ENCODE assay signal across 1 cellular context in genomic region chr5:150801117-150801927, GRCh38.
TF ChIP-seq lines count a peak whose summit lies in the region.

No MANE protein-coding gene starts in this region.

TF ChIP-seq in HepG2, 621 proteins besides CTCF, POLR2A, EP300 and RAD21 (continued from another document and continues in another):
- TF ChIP-seq CSRNP2 (CRISPR knock-in tag; conservative IDR thresholded peaks at IDR 0.05; ENCODE audit: low read depth) (no peak), CHD2 (IDR thresholded peaks at IDR 0.05; ENCODE audit: low read depth, low read length) (no peak), ZNF264 (CRISPR knock-in tag; IDR thresholded peaks at IDR 0.05) (no peak), ZNF282 (IDR thresholded peaks at IDR 0.05; ENCODE audit: partially characterized antibody) (no peak), ZNF878 (CRISPR knock-in tag; IDR thresholded peaks at IDR 0.05) (0 out of 2 replicates have a peak, but pooled peaks have one; percentile 30), SPEN (CRISPR knock-in tag; IDR thresholded peaks at IDR 0.05; ENCODE audit: low read depth) (no peak), ZNF382 (CRISPR knock-in tag; IDR thresholded peaks at IDR 0.05; ENCODE audit: borderline replicate concordance) (no peak), ZNF207 (IDR thresholded peaks at IDR 0.05; ENCODE audit: borderline replicate concordance) (no peak), NKX3-1 (CRISPR knock-in tag; IDR thresholded peaks at IDR 0.05) (no peak), MED1 (CRISPR knock-in tag; IDR thresholded peaks at IDR 0.05) (no peak), ZNF879 (CRISPR knock-in tag; IDR thresholded peaks at IDR 0.05) (no peak), MIER2 (CRISPR knock-in tag; IDR thresholded peaks at IDR 0.05) (no peak), ZNF549 (CRISPR knock-in tag; IDR thresholded peaks at IDR 0.05) (no peak), ZNF136 (CRISPR knock-in tag; IDR thresholded peaks at IDR 0.05; ENCODE audit: low read depth) (no peak), ZNF292 (CRISPR knock-in tag; IDR thresholded peaks at IDR 0.05; ENCODE audit: borderline replicate concordance, low read depth) (0 out of 2 replicates have a peak, but pooled peaks have one; percentile 48), SNAI1 (CRISPR knock-in tag; IDR thresholded peaks at IDR 0.05; ENCODE audit: borderline replicate concordance) (no peak), TP53 (CRISPR knock-in tag; conservative IDR thresholded peaks at IDR 0.05) (no peak), ZNF615 (CRISPR knock-in tag; IDR thresholded peaks at IDR 0.05; ENCODE audit: borderline replicate concordance) (no peak), ZNF816 (CRISPR knock-in tag; IDR thresholded peaks at IDR 0.05; ENCODE audit: borderline replicate concordance) (0 out of 2 replicates have a peak, but pooled peaks have one; percentile 31), DZIP1 (CRISPR knock-in tag; IDR thresholded peaks at IDR 0.05) (no peak), FIP1L1 (IDR thresholded peaks at IDR 0.05; ENCODE audit: borderline replicate concordance, insufficient read depth, low read depth, low read length) (no peak), ETV6 (CRISPR knock-in tag; conservative IDR thresholded peaks at IDR 0.05) (no peak), CBX5 (CRISPR knock-in tag; IDR thresholded peaks at IDR 0.05; ENCODE audit: borderline replicate concordance) (no peak), ZBTB7A (CRISPR knock-in tag; IDR thresholded peaks at IDR 0.05) (no peak), RFX1 (IDR thresholded peaks at IDR 0.05) (no peak), RFX5 (IDR thresholded peaks at IDR 0.05; ENCODE audit: low read depth, low read length) (no peak), ZNF546 (CRISPR knock-in tag; conservative IDR thresholded peaks at IDR 0.05) (no peak), PCBP1 (IDR thresholded peaks at IDR 0.05; ENCODE audit: borderline replicate concordance, low read depth, low read length) (no peak), ZNF407 (CRISPR knock-in tag; IDR thresholded peaks at IDR 0.05; ENCODE audit: not compliant biosample characterization) (no peak), XBP1 (CRISPR knock-in tag; IDR thresholded peaks at IDR 0.05) (no peak), THRA (CRISPR knock-in tag; IDR thresholded peaks at IDR 0.05; ENCODE audit: borderline replicate concordance) (no peak), ZBTB1 (CRISPR knock-in tag; IDR thresholded peaks at IDR 0.05; ENCODE audit: borderline replicate concordance) (no peak), ELF1 (CRISPR knock-in tag; IDR thresholded peaks at IDR 0.05) (0 out of 2 replicates have a peak, but pooled peaks have one; percentile 4), ZSCAN29 (CRISPR knock-in tag; conservative IDR thresholded peaks at IDR 0.05) (no peak), SP140L (CRISPR knock-in tag; IDR thresholded peaks at IDR 0.05; ENCODE audit: borderline replicate concordance) (no peak), CENPT (CRISPR knock-in tag; IDR thresholded peaks at IDR 0.05; ENCODE audit: low read depth) (no peak), ZNF275 (CRISPR knock-in tag; IDR thresholded peaks at IDR 0.05; ENCODE audit: borderline replicate concordance) (0 out of 2 replicates have a peak, but pooled peaks have one; percentile 37), KLF16 (CRISPR knock-in tag; IDR thresholded peaks at IDR 0.05) (no peak), JUNB (CRISPR knock-in tag; IDR thresholded peaks at IDR 0.05; ENCODE audit: borderline replicate concordance) (no peak), ZNF678 (CRISPR knock-in tag; IDR thresholded peaks at IDR 0.05) (no peak), ZNF781 (CRISPR knock-in tag; IDR thresholded peaks at IDR 0.05; ENCODE audit: borderline replicate concordance, not compliant biosample characterization) (no peak)
- TF ChIP-seq, protein P1, sequence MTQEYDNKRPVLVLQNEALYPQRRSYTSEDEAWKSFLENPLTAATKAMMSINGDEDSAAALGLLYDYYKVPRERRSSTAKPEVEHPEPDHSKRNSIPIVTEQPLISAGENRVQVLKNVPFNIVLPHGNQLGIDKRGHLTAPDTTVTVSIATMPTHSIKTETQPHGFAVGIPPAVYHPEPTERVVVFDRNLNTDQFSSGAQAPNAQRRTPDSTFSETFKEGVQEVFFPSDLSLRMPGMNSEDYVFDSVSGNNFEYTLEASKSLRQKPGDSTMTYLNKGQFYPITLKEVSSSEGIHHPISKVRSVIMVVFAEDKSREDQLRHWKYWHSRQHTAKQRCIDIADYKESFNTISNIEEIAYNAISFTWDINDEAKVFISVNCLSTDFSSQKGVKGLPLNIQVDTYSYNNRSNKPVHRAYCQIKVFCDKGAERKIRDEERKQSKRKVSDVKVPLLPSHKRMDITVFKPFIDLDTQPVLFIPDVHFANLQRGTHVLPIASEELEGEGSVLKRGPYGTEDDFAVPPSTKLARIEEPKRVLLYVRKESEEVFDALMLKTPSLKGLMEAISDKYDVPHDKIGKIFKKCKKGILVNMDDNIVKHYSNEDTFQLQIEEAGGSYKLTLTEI (CRISPR knock-in tag; conservative IDR thresholded peaks at IDR 0.05): no peak
- TF ChIP-seq, protein P2, sequence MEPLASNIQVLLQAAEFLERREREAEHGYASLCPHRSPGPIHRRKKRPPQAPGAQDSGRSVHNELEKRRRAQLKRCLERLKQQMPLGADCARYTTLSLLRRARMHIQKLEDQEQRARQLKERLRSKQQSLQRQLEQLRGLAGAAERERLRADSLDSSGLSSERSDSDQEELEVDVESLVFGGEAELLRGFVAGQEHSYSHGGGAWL (CRISPR knock-in tag; IDR thresholded peaks at IDR 0.05): no peak
- TF ChIP-seq, protein P3, sequence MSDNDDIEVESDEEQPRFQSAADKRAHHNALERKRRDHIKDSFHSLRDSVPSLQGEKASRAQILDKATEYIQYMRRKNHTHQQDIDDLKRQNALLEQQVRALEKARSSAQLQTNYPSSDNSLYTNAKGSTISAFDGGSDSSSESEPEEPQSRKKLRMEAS (IDR thresholded peaks at IDR 0.05): no peak
- TF ChIP-seq, protein P4, sequence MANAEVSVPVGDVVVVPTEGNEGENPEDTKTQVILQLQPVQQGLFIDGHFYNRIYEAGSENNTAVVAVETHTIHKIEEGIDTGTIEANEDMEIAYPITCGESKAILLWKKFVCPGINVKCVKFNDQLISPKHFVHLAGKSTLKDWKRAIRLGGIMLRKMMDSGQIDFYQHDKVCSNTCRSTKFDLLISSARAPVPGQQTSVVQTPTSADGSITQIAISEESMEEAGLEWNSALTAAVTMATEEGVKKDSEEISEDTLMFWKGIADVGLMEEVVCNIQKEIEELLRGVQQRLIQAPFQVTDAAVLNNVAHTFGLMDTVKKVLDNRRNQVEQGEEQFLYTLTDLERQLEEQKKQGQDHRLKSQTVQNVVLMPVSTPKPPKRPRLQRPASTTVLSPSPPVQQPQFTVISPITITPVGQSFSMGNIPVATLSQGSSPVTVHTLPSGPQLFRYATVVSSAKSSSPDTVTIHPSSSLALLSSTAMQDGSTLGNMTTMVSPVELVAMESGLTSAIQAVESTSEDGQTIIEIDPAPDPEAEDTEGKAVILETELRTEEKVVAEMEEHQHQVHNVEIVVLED (CRISPR knock-in tag; IDR thresholded peaks at IDR 0.05; ENCODE audit: borderline replicate concordance): no peak
